ENCODE assay signal across 10 cellular contexts in the genomic region with DNA sequence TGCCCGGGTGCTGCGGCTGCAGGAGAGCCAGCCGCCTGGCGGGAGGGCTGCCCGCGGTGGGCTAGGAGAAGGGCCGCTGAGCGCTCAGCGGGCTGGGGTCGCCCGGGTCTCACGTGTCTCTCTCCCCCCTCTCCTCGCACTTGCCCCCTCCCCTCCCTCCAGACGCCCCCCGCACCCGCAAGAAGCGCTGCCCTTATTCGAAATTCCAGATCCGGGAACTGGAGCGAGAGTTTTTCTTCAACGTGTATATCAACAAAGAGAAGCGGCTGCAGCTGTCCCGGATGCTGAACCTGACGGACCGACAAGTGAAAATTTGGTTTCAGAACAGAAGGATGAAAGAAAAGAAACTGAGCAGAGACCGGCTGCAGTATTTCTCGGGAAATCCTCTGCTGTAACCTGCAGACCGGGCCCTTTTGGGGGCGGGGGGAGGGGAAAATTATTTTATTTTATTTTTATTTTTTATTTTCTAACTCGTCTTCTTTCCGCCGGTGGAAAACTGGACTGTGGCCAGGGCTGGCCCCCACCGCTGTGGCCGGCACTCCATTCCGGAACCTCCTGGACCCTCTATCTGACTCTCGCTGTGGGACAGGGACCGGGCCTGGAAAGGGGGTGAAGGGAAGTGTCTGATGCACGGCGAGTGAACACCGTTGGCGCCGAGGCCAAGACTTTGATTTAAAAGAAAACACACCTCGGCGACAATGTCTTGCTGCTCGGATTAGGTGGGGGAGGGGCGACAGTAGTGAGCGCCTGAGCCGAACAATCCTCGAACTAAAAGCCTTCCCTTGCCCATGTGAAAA. TPM values are rescaled to one million over a fixed set of nuclear protein-coding genes. Genes with fewer than 3 reads are reported as not detected.
DNase-seq lines count a peak whose midpoint lies in the region; ATAC-seq and TF ChIP-seq lines count a peak whose summit lies in the region.
"Had no signal": no experiment of that assay in that cellular context is flagged by ENCODE, and none has a peak within 500 bp of the region (broad histone marks: within the 10 kb centered on the region; RNA-seq: fewer than 3 reads in every experiment).

No MANE protein-coding gene starts in this region.

- peaks cover 14% of the 10 kb centered on the region for H3K4me1 Mint-ChIP-seq in activated naive CD8-positive, alpha-beta T cell treated with anti-CD3 and anti-CD28 coated beads, Interleukin-2, amount 50 U/mL, for 24 hours
- H3K4me1 Mint-ChIP-seq in naive thymus-derived CD4-positive, alpha-beta T cell = peaks cover 0 to 26% (median 24%) of the 10 kb centered on the region in 7 donors

- H3K27ac Mint-ChIP-seq in activated naive CD8-positive, alpha-beta T cell treated with anti-CD3 and anti-CD28 coated beads, Interleukin-2, amount 50 U/mL, for 24 hours = peak overlapping the region; percentile 49
- H3K27ac Mint-ChIP-seq in naive thymus-derived CD4-positive, alpha-beta T cell = peak overlapping the region in 3 of 9 donors; percentile 28 to 85 (median 65)

- TF ChIP-seq CTCF in AG04449 (IDR thresholded peaks at IDR 0.05; ENCODE audit: insufficient read depth, low read length, missing control alignments) = no peak

- peak overlapping the region; percentile 50 for H3K4me3 Mint-ChIP-seq in activated naive CD8-positive, alpha-beta T cell treated with anti-CD3 and anti-CD28 coated beads, Interleukin-2, amount 50 U/mL, for 24 hours
- peak overlapping the region; percentile 66 to 85 (median 74) for H3K4me3 Mint-ChIP-seq in naive thymus-derived CD4-positive, alpha-beta T cell

- DNase-seq in AG04449 (ENCODE audit: low read depth, low spot score) (no peak), H7 (peak; percentile 70), NCI-H187 treated with DMSO at 0.1 percent for 48 hours (lab: John Stamatoyannopoulos, UW) (no peak), NCI-H526 treated with DMSO at 0.1 percent for 48 hours (lab: John Stamatoyannopoulos, UW) (no peak)
- DNase-seq in activated naive CD8-positive, alpha-beta T cell treated with anti-CD3 and anti-CD28 coated beads, Interleukin-2, amount 50 U/mL, for 24 hours = no peak
- DNase-seq in naive thymus-derived CD4-positive, alpha-beta T cell = no peak
- DNase-seq: Kasumi-1 had no signal

- ATAC-seq in activated naive CD8-positive, alpha-beta T cell treated with anti-CD3 and anti-CD28 coated beads, Interleukin-2, amount 50 U/mL, for 24 hours = no peak
- no peak for ATAC-seq in naive thymus-derived CD4-positive, alpha-beta T cell
- ATAC-seq in GM18873 (IDR thresholded peaks at IDR 0.05; ENCODE audit: low FRiP score, unreplicated experiment) (no peak), GM19035 (IDR thresholded peaks at IDR 0.05; ENCODE audit: unreplicated experiment) (no peak)

- H3K4me3 ChIP-seq in AG04449 (ENCODE audit: low read depth, low read length) = peak overlapping the region; percentile 76
- H3K4me3 ChIP-seq in H7 (ENCODE audit: insufficient read depth, low read depth, low read length) = no peak overlapping the region
- H3K4me3 ChIP-seq in naive thymus-derived CD4-positive, alpha-beta T cell (ENCODE audit: low read length) = no peak overlapping the region

- H3K36me3 ChIP-seq in H7 (replicated peaks; ENCODE audit: control insufficient read depth, insufficient read depth, low read length) = no peaks in the 10 kb centered on the region
- H3K36me3 ChIP-seq in naive thymus-derived CD4-positive, alpha-beta T cell (ENCODE audit: control insufficient read depth in 2 of 3, insufficient read depth in 3 of 3, low read length in 3 of 3) = no peaks in the 10 kb centered on the region

- peaks cover 10 to 22% of the 10 kb centered on the region in 2 donors for H3K4me1 ChIP-seq in naive thymus-derived CD4-positive, alpha-beta T cell (ENCODE audit: control insufficient read depth in 2 of 2, insufficient read depth in 2 of 2, low read length in 2 of 2)

- CTCF ChIA-PET in AG04449 (lab: Yijun Ruan, JAX) = interaction anchor here (1.4 to 3.1 kb wide), 5 partner anchors 8 to 226 kb away, joined by 3 to 19 read pairs (median 6); partner anchors contain the start of gene HOXC10
- CTCF ChIA-PET in naive thymus-derived CD4-positive, alpha-beta T cell (lab: Charles Lee) = no interaction called here

- no peaks in the 10 kb centered on the region for H3K9me3 ChIP-seq in naive thymus-derived CD4-positive, alpha-beta T cell (ENCODE audit: control insufficient read depth in 2 of 3, low read length in 3 of 3)

- H3K36me3 Mint-ChIP-seq in activated naive CD8-positive, alpha-beta T cell treated with anti-CD3 and anti-CD28 coated beads, Interleukin-2, amount 50 U/mL, for 24 hours (ENCODE audit: low read depth) = peaks cover 3% of the 10 kb centered on the region
- H3K36me3 Mint-ChIP-seq in naive thymus-derived CD4-positive, alpha-beta T cell = peaks cover 0 to 10% (median 0%) of the 10 kb centered on the region in 5 donors

- no peak overlapping the region for H3K27ac ChIP-seq in naive thymus-derived CD4-positive, alpha-beta T cell (ENCODE audit: low read depth, low read length)

- no peaks in the 10 kb centered on the region for H3K9me3 Mint-ChIP-seq in activated naive CD8-positive, alpha-beta T cell treated with anti-CD3 and anti-CD28 coated beads, Interleukin-2, amount 50 U/mL, for 24 hours
- H3K9me3 Mint-ChIP-seq in naive thymus-derived CD4-positive, alpha-beta T cell = peaks cover 0 to 35% (median 13%) of the 10 kb centered on the region in 11 donors

- intact Hi-C loops in naive thymus-derived CD4-positive, alpha-beta T cell (cut with micrococcal nuclease) = no loop called here

- POLR2A ChIA-PET in AG04449 (lab: Yijun Ruan, JAX) = interaction anchor here (0.6 to 1.7 kb wide), 2 partner anchors 11 to 20 kb away, joined by 4 to 5 read pairs; no protein-coding TSS in a partner anchor
- POLR2A ChIA-PET in naive thymus-derived CD4-positive, alpha-beta T cell (lab: Charles Lee) = interaction anchor here (2.6 kb wide), 1 partner anchor 12 kb away, joined by 6 read pairs; no protein-coding TSS in a partner anchor

- peaks cover 88% of the 10 kb centered on the region for H3K27me3 Mint-ChIP-seq in activated naive CD8-positive, alpha-beta T cell treated with anti-CD3 and anti-CD28 coated beads, Interleukin-2, amount 50 U/mL, for 24 hours
- peaks cover 86 to 94% (median 90%) of the 10 kb centered on the region in 5 donors for H3K27me3 Mint-ChIP-seq in naive thymus-derived CD4-positive, alpha-beta T cell

- peaks cover 100% of the 10 kb centered on the region for H3K27me3 ChIP-seq in H7 (ENCODE audit: control insufficient read depth, insufficient read depth, low read length)
- H3K27me3 ChIP-seq in naive thymus-derived CD4-positive, alpha-beta T cell (ENCODE audit: control insufficient read depth in 2 of 2, insufficient read depth in 2 of 2, low read length in 2 of 2) = peaks cover 45 to 86% of the 10 kb centered on the region in 2 donors

RNA-seq across cellular contexts. Expression of gene HOTAIR, which starts 0.5 kb away (rescaled TPM):
- not detected in 2 replicates for total RNA-seq in H7 (2014; rRNA removed; shearing (Covaris generic))
- total RNA-seq in naive thymus-derived CD4-positive, alpha-beta T cell = not detected
- not detected for polyA plus RNA-seq in naive thymus-derived CD4-positive, alpha-beta T cell
- polyA plus RNA-seq: adipose tissue had no signal

RNA-seq across cellular contexts. Expression of gene HOXC11, which starts 2.3 kb away (rescaled TPM):
- total RNA-seq in H7 (2014; rRNA removed; shearing (Covaris generic)) = not detected in 2 replicates
- total RNA-seq in naive thymus-derived CD4-positive, alpha-beta T cell = not detected
- not detected for polyA plus RNA-seq in naive thymus-derived CD4-positive, alpha-beta T cell
- polyA plus RNA-seq: adipose tissue had no signal

RNA-seq across cellular contexts. Expression of gene HOXC10, which starts 9.7 kb away (rescaled TPM):
- not detected in 2 replicates for total RNA-seq in H7 (2014; rRNA removed; shearing (Covaris generic))
- not detected for total RNA-seq in naive thymus-derived CD4-positive, alpha-beta T cell
- not detected for polyA plus RNA-seq in naive thymus-derived CD4-positive, alpha-beta T cell

RNA-seq across cellular contexts. Expression of gene HOXC12, which starts 20.5 kb away (rescaled TPM):
- not detected in 2 replicates for total RNA-seq in H7 (2014; rRNA removed; shearing (Covaris generic))
- total RNA-seq in naive thymus-derived CD4-positive, alpha-beta T cell = not detected
- not detected for polyA plus RNA-seq in naive thymus-derived CD4-positive, alpha-beta T cell

RNA-seq across cellular contexts. Expression of gene HOXC9, which starts 24.7 kb away (rescaled TPM):
- not detected in 2 replicates for total RNA-seq in H7 (2014; rRNA removed; shearing (Covaris generic))
- total RNA-seq in naive thymus-derived CD4-positive, alpha-beta T cell = not detected
- polyA plus RNA-seq in naive thymus-derived CD4-positive, alpha-beta T cell = not detected
